20 cellular contexts compared by ENCODE assay signal in the genomic region with DNA sequence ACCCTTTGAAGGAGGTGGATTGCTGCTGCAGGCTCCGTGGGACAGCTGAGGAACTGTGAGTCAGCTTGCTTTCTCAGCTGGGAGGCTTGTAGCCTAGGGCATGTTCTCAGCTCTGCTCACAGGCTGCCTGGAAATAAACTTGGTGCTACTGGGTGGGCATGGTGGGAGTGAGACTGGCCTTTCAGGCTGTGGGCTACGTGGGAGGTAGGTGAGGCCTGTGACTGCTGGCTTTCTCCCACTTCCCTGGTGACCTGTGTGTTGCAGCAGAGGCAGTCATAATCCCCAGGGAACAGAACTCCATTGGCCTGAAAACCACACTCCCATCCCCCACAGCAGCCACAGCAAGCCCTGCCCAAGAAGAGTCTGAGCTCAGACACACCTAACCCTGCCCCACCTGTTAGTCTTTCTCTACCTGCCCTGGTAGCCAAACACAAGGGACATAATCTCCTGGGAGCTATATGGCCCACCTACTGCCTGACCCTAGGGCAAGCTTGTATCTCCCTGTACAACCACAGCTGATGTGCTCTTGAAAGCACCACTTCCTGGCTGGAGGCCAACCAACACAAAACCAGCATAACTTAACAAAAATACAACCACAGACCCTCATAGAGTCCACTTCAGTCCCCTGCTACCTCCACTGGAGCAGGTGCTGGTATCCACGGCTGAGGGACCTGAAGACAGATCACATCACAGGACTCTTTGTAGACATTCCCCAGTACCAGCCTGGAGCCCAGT.
DNase-seq lines count a peak whose midpoint lies in the region; ATAC-seq and TF ChIP-seq lines count a peak whose summit lies in the region.
"Had no signal": no experiment of that assay in that cellular context is flagged by ENCODE, and none has a peak within 500 bp of the region (broad histone marks: within the 10 kb centered on the region; RNA-seq: fewer than 3 reads in every experiment).

No MANE protein-coding gene starts in this region.

- ATAC-seq in left colon (peak; percentile 91), GM18517 (IDR thresholded peaks at IDR 0.05; ENCODE audit: unreplicated experiment) (no peak), GM18873 (IDR thresholded peaks at IDR 0.05; ENCODE audit: low FRiP score, unreplicated experiment) (no peak)
- ATAC-seq: pancreas, upper lobe of right lung had no signal

- DNase-seq in NCI-H69 (lab: John Stamatoyannopoulos, UW) (peak; percentile 69), colonic mucosa (peak; percentile 57), left colon (peak; percentile 40 to 49), SKM-1 (lab: John Stamatoyannopoulos, UW; ENCODE audit: unreplicated experiment) (no peak), osteoblast (ENCODE audit: insufficient read length, low spot score, missing footprints) (no peak)
- DNase-seq: activated CD4-positive, alpha-beta T cell treated with anti-CD3 and anti-CD28 coated beads for 4 hours; activated naive CD4-positive, alpha-beta T cell treated with anti-CD3 and anti-CD28 coated beads, Interleukin-2, amount 50 U/mL, for 16 hours; activated T-cell treated with anti-CD3 and anti-CD28 coated beads for 4 hours; glutamatergic neuron; H9; MV-4-11; NCI-H82; pancreas; spleen; stimulated activated naive CD4-positive, alpha-beta T cell treated with Interleukin-2 at 50 U/mL for 16 hours; upper lobe of right lung had no signal

- H3K27ac ChIP-seq in BLaER1 treated with 17β-estradiol and CSF1 and Interleukin-3, amounts not matched to agents 10 nM and 100 nM, result peak overlapping the region in 3 of 11 experiments; percentile 10 to 41 (median 13); a peak in 4 of 22 replicates
- H3K27ac ChIP-seq in colonic mucosa, result no peak overlapping the region
- no peak overlapping the region for H3K27ac ChIP-seq in osteoblast (ENCODE audit: low read depth, low read length)
- H3K27ac ChIP-seq: cardiac muscle cell, pancreas, spleen, upper lobe of right lung had no signal

- H3K4me1 ChIP-seq in BLaER1 treated with 17β-estradiol and CSF1 and Interleukin-3, amounts not matched to agents 10 nM and 100 nM, result peaks cover 18 to 71% (median 52%) of the 10 kb centered on the region in 10 experiments
- H3K4me1 ChIP-seq in colonic mucosa, result no peaks in the 10 kb centered on the region
- H3K4me1 ChIP-seq in osteoblast (ENCODE audit: insufficient read depth, low read length), result no peaks in the 10 kb centered on the region
- H3K4me1 ChIP-seq: pancreas, spleen, upper lobe of right lung had no signal

- H3K27me3 ChIP-seq in BLaER1 treated with 17β-estradiol and CSF1 and Interleukin-3, amounts not matched to agents 10 nM and 100 nM, result peaks cover 0 to 95% (median 0%) of the 10 kb centered on the region in 11 experiments; a peak in 7 of 22 replicates
- H3K27me3 ChIP-seq in colonic mucosa (no peaks in the 10 kb centered on the region), osteoblast (ENCODE audit: insufficient read depth, low read length) (no peaks in the 10 kb centered on the region)
- H3K27me3 ChIP-seq: cardiac muscle cell, pancreas, spleen, upper lobe of right lung had no signal

- peak overlapping the region in 9 of 11 experiments; percentile 18 to 81 (median 69); a peak in 16 of 22 replicates for H3K4me2 ChIP-seq in BLaER1 treated with 17β-estradiol and CSF1 and Interleukin-3, amounts not matched to agents 10 nM and 100 nM
- H3K4me2 ChIP-seq in osteoblast (ENCODE audit: insufficient read depth, low read length), result no peak overlapping the region

- peak overlapping the region in 1 of 11 experiments; percentile 3; a peak in 1 of 22 replicates for H3K9ac ChIP-seq in BLaER1 treated with 17β-estradiol and CSF1 and Interleukin-3, amounts not matched to agents 10 nM and 100 nM
- H3K9ac ChIP-seq in colonic mucosa (ENCODE audit: low read depth in 2 of 2, low read length in 2 of 2), result no peak overlapping the region

- H2AFZ ChIP-seq in osteoblast (ENCODE audit: low read length), result no peak overlapping the region

- intact Hi-C loops in colonic mucosa (cut with DNase I) (no loop called here), left colon (cut with DNase I, micrococcal nuclease) (no loop called here)

- H3K4me3 ChIP-seq in BLaER1 treated with 17β-estradiol and CSF1 and Interleukin-3, amounts not matched to agents 10 nM and 100 nM, result peak overlapping the region in 4 of 10 experiments; percentile 7 to 33 (median 32); a peak in 5 of 20 replicates
- no peak overlapping the region for H3K4me3 ChIP-seq in colonic mucosa
- H3K4me3 ChIP-seq in osteoblast (ENCODE audit: insufficient read depth, low read length), result no peak overlapping the region
- H3K4me3 ChIP-seq: cardiac muscle cell, pancreas, spleen, upper lobe of right lung had no signal

- H4K20me1 ChIP-seq in BLaER1 treated with 17β-estradiol and CSF1 and Interleukin-3, amounts not matched to agents 10 nM and 100 nM, result peaks cover 0 to 15% (median 0%) of the 10 kb centered on the region in 11 experiments; a peak in 4 of 22 replicates
- no peaks in the 10 kb centered on the region for H4K20me1 ChIP-seq in osteoblast (ENCODE audit: insufficient read depth, low read length)

- H3K36me3 ChIP-seq in BLaER1 treated with 17β-estradiol and CSF1 and Interleukin-3, amounts not matched to agents 10 nM and 100 nM, result peaks cover 0 to 23% (median 9%) of the 10 kb centered on the region in 11 experiments; a peak in 9 of 22 replicates
- no peaks in the 10 kb centered on the region for H3K36me3 ChIP-seq in colonic mucosa
- no peaks in the 10 kb centered on the region for H3K36me3 ChIP-seq in osteoblast (ENCODE audit: insufficient read depth, low read length)
- H3K36me3 ChIP-seq: cardiac muscle cell, pancreas, spleen, upper lobe of right lung had no signal

- TF ChIP-seq CTCF in colonic mucosa (IDR thresholded peaks at IDR 0.05), result no peak
- no peak for TF ChIP-seq CTCF in osteoblast (IDR thresholded peaks at IDR 0.05; ENCODE audit: extremely low read depth, low read depth, low read length)

- H3K79me2 ChIP-seq in osteoblast (ENCODE audit: insufficient read depth, low read length), result no peaks in the 10 kb centered on the region

- H3K9me3 ChIP-seq in BLaER1 treated with 17β-estradiol and CSF1 and Interleukin-3, amounts not matched to agents 10 nM and 100 nM (replicated peaks in 1 of 11), result peaks cover 54 to 72% (median 61%) of the 10 kb centered on the region in 11 experiments
- H3K9me3 ChIP-seq in colonic mucosa (no peaks in the 10 kb centered on the region), osteoblast (ENCODE audit: low read depth, low read length) (peaks cover 2% of the 10 kb centered on the region)
- H3K9me3 ChIP-seq: pancreas, upper lobe of right lung had no signal

Comparison
In these comparisons a context has a peak if more than half of its experiments do, and no peak if none do; other contexts are left out.
1. DNase-seq: peak in NCI-H69 (single experiment), colonic mucosa (single experiment) and left colon (2 of 2); none in SKM-1 (single experiment) and osteoblast (single experiment).